1 cellular context compared by ENCODE assay signal in genomic region chr17:74842599-74843351, GRCh38.
A peak's percentile ranks its signal among the peaks of the same experiment; 100 is the strongest.
TF ChIP-seq lines count a peak whose summit lies in the region.

No MANE protein-coding gene starts in this region.

TF ChIP-seq in HepG2, 621 proteins besides CTCF, POLR2A, EP300 and RAD21 (continued from another document and continues in another):
- TF ChIP-seq GABPA (IDR thresholded peaks at IDR 0.05; ENCODE audit: low read depth, low read length) (no peak), GABPA (CRISPR knock-in tag; IDR thresholded peaks at IDR 0.05; ENCODE audit: low read depth) (no peak), ASH2L (IDR thresholded peaks at IDR 0.05; ENCODE audit: insufficient read length, low read depth, low read length) (peak; percentile 25), AGO2 (optimal IDR thresholded peaks at IDR 0.05; ENCODE audit: low read depth, low read length) (peak; percentile 20), FOXC1 (CRISPR knock-in tag; IDR thresholded peaks at IDR 0.05; ENCODE audit: borderline replicate concordance) (no peak), TP53 (CRISPR knock-in tag; conservative IDR thresholded peaks at IDR 0.05) (no peak), KLF6 (CRISPR knock-in tag; IDR thresholded peaks at IDR 0.05) (0 out of 2 replicates have a peak, but pooled peaks have one; percentile 20), RFX3 (CRISPR knock-in tag; IDR thresholded peaks at IDR 0.05) (no peak), ZNF768 (CRISPR knock-in tag; IDR thresholded peaks at IDR 0.05) (peak; percentile 51; the same call in 1 of the 2 replicates), SUZ12 (IDR thresholded peaks at IDR 0.05; ENCODE audit: low read depth, low read length) (no peak), NR2C2 (CRISPR knock-in tag; IDR thresholded peaks at IDR 0.05; ENCODE audit: borderline replicate concordance) (no peak), FLYWCH1 (CRISPR knock-in tag; IDR thresholded peaks at IDR 0.05) (no peak), ZNF513 (CRISPR knock-in tag; conservative IDR thresholded peaks at IDR 0.05) (0 out of 2 replicates have a peak, but pooled peaks have one; percentile 12), ZNF597 (CRISPR knock-in tag; IDR thresholded peaks at IDR 0.05) (no peak), ZNF431 (CRISPR knock-in tag; IDR thresholded peaks at IDR 0.05; ENCODE audit: borderline replicate concordance, low read depth) (no peak), TCF7 (IDR thresholded peaks at IDR 0.05; ENCODE audit: low read depth) (no peak), ATF3 (CRISPR knock-in tag; IDR thresholded peaks at IDR 0.05) (peak; percentile 6; the same call in 1 of the 2 replicates), SMARCE1 (IDR thresholded peaks at IDR 0.05; ENCODE audit: borderline replicate concordance) (no peak), HNF4G (IDR thresholded peaks at IDR 0.05; ENCODE audit: borderline replicate concordance, low read depth, low read length) (0 out of 2 replicates have a peak, but pooled peaks have one; percentile 2), HNF4G (CRISPR knock-in tag; IDR thresholded peaks at IDR 0.05; ENCODE audit: borderline replicate concordance, low read depth) (no peak), ZSCAN29 (CRISPR knock-in tag; conservative IDR thresholded peaks at IDR 0.05) (no peak), ZNF274 (CRISPR knock-in tag; IDR thresholded peaks at IDR 0.05) (peak; percentile 21; the same call in 1 of the 2 replicates), PCBP1 (IDR thresholded peaks at IDR 0.05; ENCODE audit: borderline replicate concordance, low read depth, low read length) (no peak), MAFK (conservative IDR thresholded peaks at IDR 0.05 in 1 of 2, IDR thresholded peaks at IDR 0.05 in 1 of 2; ENCODE audit: low read length in 2 of 2) (no peak), ZNF746 (CRISPR knock-in tag; IDR thresholded peaks at IDR 0.05) (no peak; the same call in 1 of the 2 replicates), ZNF230 (CRISPR knock-in tag; IDR thresholded peaks at IDR 0.05) (peak; percentile 66; the same call in 1 of the 2 replicates), PHF8 (CRISPR knock-in tag; IDR thresholded peaks at IDR 0.05) (peak; percentile 20; the same call in 1 of the 2 replicates), ZNF883 (CRISPR knock-in tag; IDR thresholded peaks at IDR 0.05; ENCODE audit: not compliant biosample characterization) (peak; percentile 45), ZNF782 (CRISPR knock-in tag; IDR thresholded peaks at IDR 0.05; ENCODE audit: borderline replicate concordance) (no peak), PRMT3 (CRISPR knock-in tag; IDR thresholded peaks at IDR 0.05; ENCODE audit: borderline replicate concordance, low read depth) (no peak), HOXA3 (CRISPR knock-in tag; IDR thresholded peaks at IDR 0.05) (peak; percentile 11; the same call in 1 of the 2 replicates), ZSCAN25 (CRISPR knock-in tag; IDR thresholded peaks at IDR 0.05) (no peak; the same call in 1 of the 2 replicates), ZNF430 (CRISPR knock-in tag; IDR thresholded peaks at IDR 0.05) (0 out of 2 replicates have a peak, but pooled peaks have one; percentile 39), SNRNP70 (IDR thresholded peaks at IDR 0.05; ENCODE audit: low read depth, low read length) (no peak), MEIS2 (CRISPR knock-in tag; IDR thresholded peaks at IDR 0.05) (no peak), SALL1 (CRISPR knock-in tag; IDR thresholded peaks at IDR 0.05) (no peak), TRIM24 (CRISPR knock-in tag; IDR thresholded peaks at IDR 0.05) (no peak), SP4 (CRISPR knock-in tag; IDR thresholded peaks at IDR 0.05) (peak; percentile 47; the same call in 1 of the 2 replicates), RCOR2 (CRISPR knock-in tag; IDR thresholded peaks at IDR 0.05) (no peak), ZNF136 (CRISPR knock-in tag; IDR thresholded peaks at IDR 0.05; ENCODE audit: low read depth) (no peak), TARDBP (CRISPR knock-in tag; IDR thresholded peaks at IDR 0.05) (no peak), ZBTB42 (CRISPR knock-in tag; IDR thresholded peaks at IDR 0.05) (no peak), STAG1 (CRISPR knock-in tag; IDR thresholded peaks at IDR 0.05) (peak; percentile 66), JDP2 (CRISPR knock-in tag; IDR thresholded peaks at IDR 0.05; ENCODE audit: borderline replicate concordance) (no peak), KLF11 (CRISPR knock-in tag; IDR thresholded peaks at IDR 0.05) (no peak), ATF1 (CRISPR knock-in tag; IDR thresholded peaks at IDR 0.05) (no peak), ZNF550 (CRISPR knock-in tag; IDR thresholded peaks at IDR 0.05; ENCODE audit: borderline replicate concordance) (no peak), ZFY (CRISPR knock-in tag; IDR thresholded peaks at IDR 0.05) (peak; percentile 88), CBFB (CRISPR knock-in tag; IDR thresholded peaks at IDR 0.05) (peak; percentile 13; the same call in 1 of the 2 replicates), TOPORS (CRISPR knock-in tag; IDR thresholded peaks at IDR 0.05) (peak; percentile 75; the same call in 1 of the 2 replicates), MEF2D (CRISPR knock-in tag; IDR thresholded peaks at IDR 0.05) (no peak), JUND (CRISPR knock-in tag; IDR thresholded peaks at IDR 0.05) (no peak), ARNT2 (CRISPR knock-in tag; IDR thresholded peaks at IDR 0.05; ENCODE audit: low read depth) (peak; percentile 62; the same call in 1 of the 2 replicates), ZNF580 (CRISPR knock-in tag; IDR thresholded peaks at IDR 0.05; ENCODE audit: borderline replicate concordance, low read depth) (no peak; the same call in 1 of the 2 replicates), ZNF263 (CRISPR knock-in tag; IDR thresholded peaks at IDR 0.05) (peak; percentile 72; the same call in 1 of the 2 replicates), ATM (IDR thresholded peaks at IDR 0.05; ENCODE audit: borderline replicate concordance) (no peak), MTF2 (CRISPR knock-in tag; IDR thresholded peaks at IDR 0.05; ENCODE audit: borderline replicate concordance) (peak; percentile 26; the same call in 1 of the 2 replicates), XRCC5 (optimal IDR thresholded peaks at IDR 0.05; ENCODE audit: low read length) (peak; percentile 65), TAF15 (IDR thresholded peaks at IDR 0.05; ENCODE audit: low read depth, low read length, poor library complexity, severe bottlenecking) (peak; percentile 36), ARID5B (CRISPR knock-in tag; IDR thresholded peaks at IDR 0.05) (0 out of 2 replicates have a peak, but pooled peaks have one; percentile 13), SIN3A (IDR thresholded peaks at IDR 0.05; ENCODE audit: borderline replicate concordance, low read depth, low read length) (no peak), POLR2G (IDR thresholded peaks at IDR 0.05; ENCODE audit: low read depth, low read length) (peak; percentile 68; the same call in 1 of the 2 replicates), ZNF777 (CRISPR knock-in tag; IDR thresholded peaks at IDR 0.05) (peak; percentile 100), YY1 (IDR thresholded peaks at IDR 0.05; ENCODE audit: insufficient read depth, insufficient replicate concordance, low read depth, low read length) (peak; percentile 40), ZNF713 (CRISPR knock-in tag; IDR thresholded peaks at IDR 0.05) (no peak), RNF2 (conservative IDR thresholded peaks at IDR 0.05; ENCODE audit: low read depth) (peak; percentile 90), ZMYM2 (CRISPR knock-in tag; IDR thresholded peaks at IDR 0.05) (peak; percentile 66; the same call in 1 of the 2 replicates)
- TF ChIP-seq, protein P1, sequence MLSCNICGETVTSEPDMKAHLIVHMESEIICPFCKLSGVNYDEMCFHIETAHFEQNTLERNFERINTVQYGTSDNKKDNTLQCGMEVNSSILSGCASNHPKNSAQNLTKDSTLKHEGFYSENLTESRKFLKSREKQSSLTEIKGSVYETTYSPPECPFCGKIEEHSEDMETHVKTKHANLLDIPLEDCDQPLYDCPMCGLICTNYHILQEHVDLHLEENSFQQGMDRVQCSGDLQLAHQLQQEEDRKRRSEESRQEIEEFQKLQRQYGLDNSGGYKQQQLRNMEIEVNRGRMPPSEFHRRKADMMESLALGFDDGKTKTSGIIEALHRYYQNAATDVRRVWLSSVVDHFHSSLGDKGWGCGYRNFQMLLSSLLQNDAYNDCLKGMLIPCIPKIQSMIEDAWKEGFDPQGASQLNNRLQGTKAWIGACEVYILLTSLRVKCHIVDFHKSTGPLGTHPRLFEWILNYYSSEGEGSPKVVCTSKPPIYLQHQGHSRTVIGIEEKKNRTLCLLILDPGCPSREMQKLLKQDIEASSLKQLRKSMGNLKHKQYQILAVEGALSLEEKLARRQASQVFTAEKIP (CRISPR knock-in tag; IDR thresholded peaks at IDR 0.05; ENCODE audit: borderline replicate concordance) = no peak
- TF ChIP-seq, protein P2, sequence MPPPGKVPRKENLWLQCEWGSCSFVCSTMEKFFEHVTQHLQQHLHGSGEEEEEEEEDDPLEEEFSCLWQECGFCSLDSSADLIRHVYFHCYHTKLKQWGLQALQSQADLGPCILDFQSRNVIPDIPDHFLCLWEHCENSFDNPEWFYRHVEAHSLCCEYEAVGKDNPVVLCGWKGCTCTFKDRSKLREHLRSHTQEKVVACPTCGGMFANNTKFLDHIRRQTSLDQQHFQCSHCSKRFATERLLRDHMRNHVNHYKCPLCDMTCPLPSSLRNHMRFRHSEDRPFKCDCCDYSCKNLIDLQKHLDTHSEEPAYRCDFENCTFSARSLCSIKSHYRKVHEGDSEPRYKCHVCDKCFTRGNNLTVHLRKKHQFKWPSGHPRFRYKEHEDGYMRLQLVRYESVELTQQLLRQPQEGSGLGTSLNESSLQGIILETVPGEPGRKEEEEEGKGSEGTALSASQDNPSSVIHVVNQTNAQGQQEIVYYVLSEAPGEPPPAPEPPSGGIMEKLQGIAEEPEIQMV (CRISPR knock-in tag; IDR thresholded peaks at IDR 0.05; ENCODE audit: low read depth) = 0 out of 2 replicates have a peak, but pooled peaks have one; percentile 66
- TF ChIP-seq, protein P3, sequence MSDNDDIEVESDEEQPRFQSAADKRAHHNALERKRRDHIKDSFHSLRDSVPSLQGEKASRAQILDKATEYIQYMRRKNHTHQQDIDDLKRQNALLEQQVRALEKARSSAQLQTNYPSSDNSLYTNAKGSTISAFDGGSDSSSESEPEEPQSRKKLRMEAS (IDR thresholded peaks at IDR 0.05) = peak; percentile 55; the same call in 1 of the 2 replicates
